In the genomic region with DNA sequence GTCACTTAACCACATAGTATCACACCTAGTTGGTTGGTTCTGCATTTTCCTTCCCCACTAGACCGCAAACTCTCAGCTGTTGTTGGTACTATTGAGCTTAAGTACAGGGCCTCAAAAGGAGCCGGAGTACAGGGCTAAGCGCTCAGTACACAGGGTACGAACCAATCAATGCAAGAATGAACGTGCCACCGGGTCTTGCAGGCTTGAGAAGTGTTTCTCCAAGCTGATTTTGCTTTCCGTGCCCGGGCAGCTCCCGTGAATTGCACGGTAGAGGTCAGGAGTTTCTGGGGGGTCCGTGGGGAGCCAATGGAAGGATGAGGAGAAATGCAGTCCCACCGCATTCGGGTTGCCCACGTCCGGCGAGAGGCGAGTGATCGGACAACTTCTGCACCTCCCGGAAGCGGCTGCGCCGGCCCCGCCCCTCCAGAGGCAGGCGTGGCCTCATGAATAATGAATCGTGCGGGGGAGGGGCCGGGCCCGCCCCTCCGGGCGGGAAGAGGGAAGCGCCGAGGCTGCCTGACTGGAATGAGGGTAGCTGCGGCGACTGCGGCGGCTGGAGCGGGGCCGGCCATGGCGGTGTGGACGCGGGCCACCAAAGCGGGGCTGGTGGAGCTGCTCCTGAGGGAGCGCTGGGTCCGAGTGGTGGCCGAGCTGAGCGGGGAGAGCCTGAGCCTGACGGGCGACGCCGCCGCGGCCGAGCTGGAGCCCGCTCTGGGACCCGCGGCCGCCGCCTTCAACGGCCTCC, we compare ENCODE assay signal across 8 cellular contexts. TPM values are rescaled to one million over a fixed set of nuclear protein-coding genes. Genes with fewer than 3 reads are reported as not detected.
DNase-seq lines count a peak whose midpoint lies in the region; ATAC-seq and TF ChIP-seq lines count a peak whose summit lies in the region.

A gene (plus strand): TSS at position 523 of the 745 bp plus-strand sequence. CDS start 3 bp downstream, at position 526.

- peak within 1 kb of the TSS; percentile 15 for H4K5ac ChIP-seq in H9 (ENCODE audit: insufficient read length, low read depth, low read length)

- no peak for TF ChIP-seq RAD21 in SK-N-SH (IDR thresholded peaks at IDR 0.05; ENCODE audit: low read length)

- peak within 1 kb of the TSS; percentile 98 for H3K14ac ChIP-seq in H9 (ENCODE audit: insufficient read depth, low read length)

- H3K27me3 Mint-ChIP-seq in H9 (ENCODE audit: low read depth) = no peaks in the 10 kb centered on the region

- H2BK12ac ChIP-seq in H9 (ENCODE audit: insufficient read length, low read depth, low read length) = no peak within 1 kb of the TSS

- H3K36me3 Mint-ChIP-seq in H9 (ENCODE audit: insufficient read depth in 1 of 3, low read depth in 3 of 3) = peaks cover 2 to 6% (median 5%) of the 10 kb centered on the region in 3 experiments; a peak in 6 of 7 replicates
- peaks cover 16 to 23% of the 10 kb centered on the region in 2 donors for H3K36me3 Mint-ChIP-seq in activated naive CD4-positive, alpha-beta T cell treated with anti-CD3 and anti-CD28 coated beads, Interleukin-2, amount 50 U/mL, for 72 hours

- H3F3A ChIP-seq in MM.1S (ENCODE audit: insufficient read depth, low read length) (peaks cover 21% of the 10 kb centered on the region), SK-N-SH (replicated peaks; ENCODE audit: insufficient read depth) (peaks cover 10% of the 10 kb centered on the region)

- H4K20me1 ChIP-seq in H9 (ENCODE audit: control insufficient read depth, insufficient read depth, insufficient read length) = no peaks in the 10 kb centered on the region
- H4K20me1 ChIP-seq in MM.1S (ENCODE audit: insufficient read depth, low read length) = no peaks in the 10 kb centered on the region
- peaks cover 23% of the 10 kb centered on the region for H4K20me1 ChIP-seq in SK-N-SH (ENCODE audit: insufficient read depth)

- 0 out of 4 replicates have a peak, but pooled peaks of 1 of the 2 experiments have one; percentile 14 for TF ChIP-seq EP300 in SK-N-SH (IDR thresholded peaks at IDR 0.05; ENCODE audit: borderline replicate concordance in 1 of 2, low read depth in 1 of 2, low read length in 1 of 2)

- H3K9me3 Mint-ChIP-seq in H9 = no peaks in the 10 kb centered on the region
- no peaks in the 10 kb centered on the region for H3K9me3 Mint-ChIP-seq in activated naive CD4-positive, alpha-beta T cell treated with anti-CD3 and anti-CD28 coated beads, Interleukin-2, amount 50 U/mL, for 72 hours

- H4K91ac ChIP-seq in H9 (ENCODE audit: insufficient read length, low read depth, low read length) = no peak within 1 kb of the TSS

- H3K9me2 ChIP-seq in MM.1S (replicated peaks; ENCODE audit: insufficient read depth, low read length) (no peaks in the 10 kb centered on the region), SK-N-SH (no peaks in the 10 kb centered on the region)

- ATAC-seq in activated naive CD4-positive, alpha-beta T cell treated with anti-CD3 and anti-CD28 coated beads, Interleukin-2, amount 50 U/mL, for 72 hours = peak; percentile 82 to 87
- ATAC-seq in omental fat pad (ENCODE audit: low FRiP score) (peak; percentile 89), thoracic aorta (ENCODE audit: insufficient number of reproducible peaks, low FRiP score, low read depth) (peak; percentile 88)

- H3K9ac ChIP-seq in H9 (ENCODE audit: extremely low read depth, insufficient read length, low read length) = peak within 1 kb of the TSS; percentile 87
- peak within 1 kb of the TSS; percentile 78 for H3K9ac ChIP-seq in MM.1S (ENCODE audit: low read length)
- H3K9ac ChIP-seq in SK-N-SH = peak within 1 kb of the TSS; percentile 82

- H3K79me2 ChIP-seq in H9 (ENCODE audit: insufficient read depth, low read length) (peaks cover 2% of the 10 kb centered on the region; the same call in 1 of the 2 replicates), MM.1S (ENCODE audit: low read length) (peaks cover 33% of the 10 kb centered on the region), SK-N-SH (ENCODE audit: insufficient read depth) (peaks cover 42% of the 10 kb centered on the region)

- H2BK120ac ChIP-seq in H9 (ENCODE audit: low read depth, low read length, poor library complexity, severe bottlenecking) = no peak within 1 kb of the TSS

- CTCF ChIA-PET in SK-N-SH (lab: Yijun Ruan, JAX) = interaction anchor here (1.2 to 2.4 kb wide), 3 partner anchors 32 to 102 kb away, joined by 3 to 11 read pairs (median 4); no protein-coding TSS in a partner anchor

- H3K36me3 ChIP-seq in MM.1S (replicated peaks; ENCODE audit: insufficient read depth, low read length) (no peaks in the 10 kb centered on the region), SK-N-SH (replicated peaks in 1 of 2; ENCODE audit: control insufficient read depth in 1 of 2, insufficient read depth in 2 of 2, low read length in 1 of 2) (no peaks in the 10 kb centered on the region), thoracic aorta (no peaks in the 10 kb centered on the region)

- no peak within 1 kb of the TSS for H3K56ac ChIP-seq in H9 (ENCODE audit: insufficient read length, low read depth, low read length)

- no peaks in the 10 kb centered on the region for H3K9me3 ChIP-seq in H9 (ENCODE audit: control insufficient read depth, low read depth, low read length)
- no peaks in the 10 kb centered on the region for H3K9me3 ChIP-seq in MM.1S (replicated peaks; ENCODE audit: insufficient read depth, low read length)
- no peaks in the 10 kb centered on the region for H3K9me3 ChIP-seq in SK-N-SH
- no peaks in the 10 kb centered on the region for H3K9me3 ChIP-seq in thoracic aorta

- no peak within 1 kb of the TSS for H3K23ac ChIP-seq in H9 (ENCODE audit: insufficient read length, low read depth, low read length)

- peaks cover 12% of the 10 kb centered on the region for H3K23me2 ChIP-seq in H9 (ENCODE audit: insufficient read length, low read depth, low read length, poor library complexity, severe bottlenecking)

- H3K4me1 ChIP-seq in H9 (ENCODE audit: insufficient read depth, low read length) (no peaks in the 10 kb centered on the region; the same call in 1 of the 2 replicates), MM.1S (ENCODE audit: low read length) (peaks cover 24% of the 10 kb centered on the region), SK-N-SH (ENCODE audit: control insufficient read depth in 1 of 2, insufficient read depth in 2 of 2, low read depth in 1 of 2, low read length in 1 of 2) (peaks cover 18 to 22% of the 10 kb centered on the region in 2 experiments), thoracic aorta (ENCODE audit: control insufficient read depth in 1 of 2, low read depth in 2 of 2) (peaks cover 39 to 59% of the 10 kb centered on the region in 2 donors)

- no peak within 1 kb of the TSS for H2BK15ac ChIP-seq in H9 (ENCODE audit: low read depth, low read length)

- H3K27ac ChIP-seq in H9 (ENCODE audit: insufficient read length, low read depth, low read length) (peak within 1 kb of the TSS; percentile 6), MM.1S (ENCODE audit: low read length) (peak within 1 kb of the TSS; percentile 94), SK-N-SH (ENCODE audit: low read depth in 2 of 2, low read length in 1 of 2) (peak within 1 kb of the TSS; percentile 44 to 86), thoracic aorta (peak within 1 kb of the TSS; percentile 82 to 84)

- no peak within 1 kb of the TSS for H4K8ac ChIP-seq in H9 (replicated peaks; ENCODE audit: insufficient read length, low read depth, low read length)

- H3K4me2 ChIP-seq in H9 (ENCODE audit: insufficient read depth, insufficient read length, low read length) (peak within 1 kb of the TSS; percentile 100), MM.1S (ENCODE audit: low read depth, low read length) (peak within 1 kb of the TSS; percentile 89), SK-N-SH (peak within 1 kb of the TSS; percentile 85)

- POLR2A ChIA-PET in SK-N-SH (lab: Yijun Ruan, JAX) = interaction anchor here (1.2 kb wide), 1 partner anchor 101 kb away, joined by 3 read pairs; no protein-coding TSS in a partner anchor

- H2AFZ ChIP-seq in H9 (ENCODE audit: low read length) (peak within 1 kb of the TSS; percentile 86), MM.1S (ENCODE audit: low read length) (peak within 1 kb of the TSS; percentile 84), SK-N-SH (ENCODE audit: low read depth) (peak within 1 kb of the TSS; percentile 92)

- no peaks in the 10 kb centered on the region for H3K27me3 ChIP-seq in H9 (ENCODE audit: insufficient read depth, low read length)
- H3K27me3 ChIP-seq in MM.1S (replicated peaks; ENCODE audit: insufficient read depth, low read length) = no peaks in the 10 kb centered on the region
- H3K27me3 ChIP-seq in SK-N-SH (ENCODE audit: insufficient read depth) = no peaks in the 10 kb centered on the region
- H3K27me3 ChIP-seq in thoracic aorta (replicated peaks; ENCODE audit: insufficient read depth) = no peaks in the 10 kb centered on the region

- H3K4ac ChIP-seq in H9 (ENCODE audit: low read depth, low read length) = no peak within 1 kb of the TSS

- H3K27ac Mint-ChIP-seq in H9 = peak within 1 kb of the TSS in 2 of 3 experiments; percentile 96; a peak in 5 of 7 replicates
- H3K27ac Mint-ChIP-seq in activated naive CD4-positive, alpha-beta T cell treated with anti-CD3 and anti-CD28 coated beads, Interleukin-2, amount 50 U/mL, for 72 hours = peak within 1 kb of the TSS; percentile 91 to 97

- H3K4me3 Mint-ChIP-seq in H9 = peak within 1 kb of the TSS; percentile 89 to 90

- peaks cover 18 to 25% of the 10 kb centered on the region in 2 experiments for H3K4me1 Mint-ChIP-seq in H9

- TF ChIP-seq CTCF in H9 (conservative IDR thresholded peaks at IDR 0.05) (no peak), MM.1S (IDR thresholded peaks at IDR 0.05; ENCODE audit: low read length) (no peak), SK-N-SH (IDR thresholded peaks at IDR 0.05) (no peak), omental fat pad (IDR thresholded peaks at IDR 0.05) (no peak), thoracic aorta (IDR thresholded peaks at IDR 0.05) (no peak)

- no CpG with 5 or more reads among the region's 59 CpGs for WGBS in H9 (ENCODE audit: extremely low coverage, insufficient read length, low lambda C conversion rate)
- WGBS in SK-N-SH (ENCODE audit: low lambda C conversion rate) = 5% methylated on average over 24 of the region's 59 CpGs

- DNase-seq in GF-D8 (lab: John Stamatoyannopoulos, UW) = peak; percentile 85
- DNase-seq in H9 = peak; percentile 93
- peak; percentile 92 for DNase-seq in MM.1S
- DNase-seq in SK-N-SH = peak; percentile 96
- peak; percentile 83 to 85 for DNase-seq in activated naive CD4-positive, alpha-beta T cell treated with anti-CD3 and anti-CD28 coated beads, Interleukin-2, amount 50 U/mL, for 72 hours (ENCODE audit: low spot score in 2 of 2)
- no peak for DNase-seq in glomerular endothelial cell (ENCODE audit: extremely low read depth, low read depth, low spot score)
- DNase-seq in omental fat pad (ENCODE audit: low spot score) = peak; percentile 84
- DNase-seq in thoracic aorta (ENCODE audit: low spot score) = peak; percentile 70

- peaks cover 3% of the 10 kb centered on the region for H3K79me1 ChIP-seq in H9 (ENCODE audit: insufficient read depth, low read depth, low read length, poor library complexity, severe bottlenecking)

- H3K4me3 ChIP-seq in MM.1S (ENCODE audit: low read length) (peak within 1 kb of the TSS; percentile 89), SK-N-SH (ENCODE audit: low read depth in 2 of 2, low read length in 1 of 2) (peak within 1 kb of the TSS; percentile 76 to 78), thoracic aorta (peak within 1 kb of the TSS; percentile 88)

- no peak within 1 kb of the TSS for H2AK5ac ChIP-seq in H9 (ENCODE audit: insufficient read length, low read length)

- no peak within 1 kb of the TSS for H2BK5ac ChIP-seq in H9 (ENCODE audit: insufficient read length, low read length)

- no peak within 1 kb of the TSS for H3T11ph ChIP-seq in H9 (ENCODE audit: low read length)

- H3K18ac ChIP-seq in H9 (ENCODE audit: insufficient read length, low read depth, low read length) = peak within 1 kb of the TSS; percentile 88

- H2BK20ac ChIP-seq in H9 (ENCODE audit: low read depth, low read length, poor library complexity, severe bottlenecking) = no peak within 1 kb of the TSS

RNA-seq across cellular contexts. Expression of the gene that starts here (rescaled TPM):
- total RNA-seq in H9 (2021) (16.8 and 20.2 TPM in 2 replicates), glomerular endothelial cell (51.4 and 85.3 TPM in 2 replicates), omental fat pad (10 to 100 TPM; 49.7 to 80.9 (median 59.3) TPM), thoracic aorta (10 to 100 TPM; 39.4 to 65.5 TPM)
- polyA plus RNA-seq in SK-N-SH (2012; rRNA removed) = 13.0 and 14.4 TPM in 2 replicates
- 10.2 and 11.4 TPM in 2 replicates for polyA plus RNA-seq in SK-N-SH (2012; cell fraction: cytosol; rRNA removed)
- polyA plus RNA-seq in SK-N-SH (2012; cell fraction: nucleus; rRNA removed) = 11.8 and 24.0 TPM in 2 replicates
- total RNA-seq in activated naive CD4-positive, alpha-beta T cell treated with anti-CD3 and anti-CD28 coated beads, Interleukin-2, amount 50 U/mL, for 72 hours = 10 to 100 TPM; 12.7 to 21.2 TPM

Comparison
In these comparisons a context has a peak if more than half of its experiments do, and no peak if none do; other contexts are left out.
1. H3K27ac ChIP-seq: peak in every context shown above with its lines; median percentile 94 in MM.1S; 83 in thoracic aorta; 65 in SK-N-SH; 6 in H9.